ENCODE assay signal across 8 cellular contexts in the genomic region with DNA sequence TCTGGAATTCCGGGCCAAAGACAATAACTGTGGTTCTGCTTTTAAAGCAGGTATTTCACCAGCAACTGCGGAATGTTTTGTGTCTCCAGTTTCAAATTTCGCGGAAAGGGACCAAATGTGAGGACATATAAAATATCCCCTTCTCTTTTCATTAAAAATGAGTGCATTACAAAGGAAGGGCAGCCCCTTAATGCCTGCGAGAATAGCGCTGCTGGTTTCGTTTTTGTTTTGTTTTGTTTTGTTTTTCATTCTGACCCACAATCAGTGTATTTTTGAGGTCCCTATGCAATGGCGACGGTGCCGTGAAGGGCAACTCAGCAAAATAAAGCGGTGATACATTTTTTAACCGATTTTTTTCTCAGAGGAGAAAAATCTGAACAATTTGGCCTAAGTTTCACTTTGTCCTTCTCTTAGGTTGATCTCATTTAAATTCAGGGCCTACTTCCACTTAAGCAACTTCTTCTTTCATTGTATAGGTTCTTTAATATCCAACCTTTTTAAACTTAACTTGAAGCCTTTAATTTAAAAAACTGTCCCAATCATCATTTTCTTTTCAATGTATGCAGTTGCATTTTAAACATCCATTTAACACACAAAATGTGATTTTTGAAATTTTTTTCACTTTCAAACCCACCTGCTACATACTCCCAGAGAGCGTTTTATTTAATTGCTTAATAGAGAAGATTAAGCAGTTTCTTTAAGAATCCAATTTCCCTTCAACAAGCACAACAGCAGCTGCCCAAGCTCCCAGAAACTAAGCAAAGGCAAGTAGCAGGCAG. TPM values are rescaled to one million over a fixed set of nuclear protein-coding genes. Genes with fewer than 3 reads are reported as not detected.
DNase-seq lines count a peak whose midpoint lies in the region; ATAC-seq and TF ChIP-seq lines count a peak whose summit lies in the region.

No MANE protein-coding gene starts in this region.

- DNase-seq in A673 (ENCODE audit: low spot score), result no peak
- no peak for DNase-seq in RWPE2 (ENCODE audit: low spot score)
- DNase-seq in neuronal stem cell (ENCODE audit: low spot score), result no peak
- no peak for DNase-seq in NCI-H345 treated with DMSO at 0.1 percent for 48 hours (lab: John Stamatoyannopoulos, UW; ENCODE audit: unreplicated experiment)
- no peak for DNase-seq in GM03348 (ENCODE audit: low spot score)

- ATAC-seq in GM18511 (IDR thresholded peaks at IDR 0.05; ENCODE audit: unreplicated experiment) (peak; percentile 34), HG02943 (IDR thresholded peaks at IDR 0.05; ENCODE audit: low read depth, unreplicated experiment) (peak; percentile 23), RWPE2 (ENCODE audit: low read depth) (no peak)

- TF ChIP-seq CTCF in A673 (conservative IDR thresholded peaks at IDR 0.05; ENCODE audit: low read depth, low read length), result no peak
- no peak for TF ChIP-seq CTCF in RWPE2 (IDR thresholded peaks at IDR 0.05; ENCODE audit: poor library complexity, severe bottlenecking)

- H3K9ac ChIP-seq in endocrine pancreas (ENCODE audit: control insufficient read depth, insufficient read depth, low read length) (peak overlapping the region; percentile 62), neuronal stem cell (ENCODE audit: low read depth, low read length, poor library complexity) (no peak overlapping the region)

- H3K14ac ChIP-seq in neuronal stem cell (ENCODE audit: low read length), result no peak overlapping the region

- no peaks in the 10 kb centered on the region for H3K79me1 ChIP-seq in neuronal stem cell (ENCODE audit: low read depth, low read length)

- no peak overlapping the region for H3K23ac ChIP-seq in neuronal stem cell (ENCODE audit: low read depth, low read length, poor library complexity)

- H3K27me3 ChIP-seq in A673 (replicated peaks; ENCODE audit: insufficient read depth, low read depth, low read length, poor library complexity), result peaks cover 6% of the 10 kb centered on the region
- H3K27me3 ChIP-seq in RWPE2 (ENCODE audit: insufficient read depth, poor library complexity, severe bottlenecking), result no peaks in the 10 kb centered on the region
- no peaks in the 10 kb centered on the region for H3K27me3 ChIP-seq in endocrine pancreas (ENCODE audit: control insufficient read depth, insufficient read depth, low read length)
- peaks cover 0 to 57% (median 0%) of the 10 kb centered on the region in 3 experiments for H3K27me3 ChIP-seq in neuronal stem cell (ENCODE audit: control insufficient read depth in 3 of 3, insufficient read depth in 3 of 3, low read depth in 1 of 3, low read length in 3 of 3)

- no peak overlapping the region for H2AK5ac ChIP-seq in neuronal stem cell (ENCODE audit: low read depth, low read length)

- no peak overlapping the region for H4K8ac ChIP-seq in neuronal stem cell (ENCODE audit: low read depth, low read length)

- intact Hi-C loops in A673 (cut with micrococcal nuclease; ENCODE audit: unreplicated experiment), result loop anchor here (10.0 kb wide), 1 partner anchor 253 kb away; no protein-coding TSS in a partner anchor

- peak overlapping the region; percentile 66 for H3K4me3 ChIP-seq in A673 (ENCODE audit: low read depth, low read length, poor library complexity, severe bottlenecking)
- H3K4me3 ChIP-seq in RWPE2 (ENCODE audit: severe bottlenecking), result peak overlapping the region; percentile 88
- peak overlapping the region; percentile 98 for H3K4me3 ChIP-seq in endocrine pancreas (ENCODE audit: control insufficient read depth, insufficient read depth, low read length)
- peak overlapping the region; percentile 71 to 98 for H3K4me3 ChIP-seq in neuronal stem cell (ENCODE audit: low read length in 2 of 2)

- CTCF ChIA-PET in A673 (lab: Charles Lee), result no interaction called here

- H4K91ac ChIP-seq in neuronal stem cell (ENCODE audit: low read depth, low read length, poor library complexity), result no peak overlapping the region

- no peaks in the 10 kb centered on the region for H3K9me3 ChIP-seq in A673 (ENCODE audit: low read depth, low read length, poor library complexity, severe bottlenecking)
- no peaks in the 10 kb centered on the region for H3K9me3 ChIP-seq in RWPE2 (ENCODE audit: severe bottlenecking)
- no peaks in the 10 kb centered on the region for H3K9me3 ChIP-seq in endocrine pancreas (ENCODE audit: control insufficient read depth, low read length)
- H3K9me3 ChIP-seq in neuronal stem cell (replicated peaks in 1 of 2; ENCODE audit: control insufficient read depth in 2 of 2, insufficient read depth in 1 of 2, low read depth in 1 of 2, low read length in 2 of 2), result no peaks in the 10 kb centered on the region

- peaks cover 11% of the 10 kb centered on the region for H3K4me1 ChIP-seq in A673 (ENCODE audit: insufficient read depth, low read length, poor library complexity, severe bottlenecking)
- peaks cover 14% of the 10 kb centered on the region for H3K4me1 ChIP-seq in RWPE2 (ENCODE audit: insufficient read depth, poor library complexity, severe bottlenecking)
- H3K4me1 ChIP-seq in endocrine pancreas (ENCODE audit: control insufficient read depth, insufficient read depth, low read length), result peaks cover 9% of the 10 kb centered on the region
- H3K4me1 ChIP-seq in neuronal stem cell (ENCODE audit: control insufficient read depth in 2 of 2, insufficient read depth in 1 of 2, low read depth in 1 of 2, low read length in 2 of 2), result peaks cover 5 to 9% of the 10 kb centered on the region in 2 donors

- no peak overlapping the region for H3K18ac ChIP-seq in neuronal stem cell (ENCODE audit: low read length)

- POLR2A ChIA-PET in A673 (lab: Charles Lee; ENCODE audit: low non-redundant PET), result no interaction called here

- no peak overlapping the region for H3K4ac ChIP-seq in neuronal stem cell (ENCODE audit: low read length)

- H3K4me2 ChIP-seq in neuronal stem cell (ENCODE audit: insufficient read depth, low read length, poor library complexity, severe bottlenecking), result peak overlapping the region; percentile 84

- H2BK12ac ChIP-seq in neuronal stem cell (ENCODE audit: low read length), result no peak overlapping the region

- H2BK120ac ChIP-seq in neuronal stem cell (ENCODE audit: low read depth, low read length), result no peak overlapping the region

- no TSS peak for BruUV-seq in A673 (replicated peaks; lab: Mats Ljungman, UMichigan)

- H3K36me3 ChIP-seq in A673 (ENCODE audit: insufficient read depth, low read length, poor library complexity, severe bottlenecking) (no peaks in the 10 kb centered on the region), RWPE2 (ENCODE audit: low read depth) (no peaks in the 10 kb centered on the region), endocrine pancreas (ENCODE audit: control insufficient read depth, insufficient read depth, low read length) (no peaks in the 10 kb centered on the region), neuronal stem cell (replicated peaks in 1 of 2; ENCODE audit: control insufficient read depth in 2 of 2, insufficient read depth in 2 of 2, low read length in 2 of 2) (no peaks in the 10 kb centered on the region)

- no CpG with 5 or more reads among the region's 13 CpGs for WGBS in neuronal stem cell (ENCODE audit: extremely low coverage in 2 of 2, insufficient read length in 2 of 2, insufficient replicate concordance in 1 of 2), 2 donors

- H2AFZ ChIP-seq in neuronal stem cell (ENCODE audit: low read length), result peak overlapping the region; percentile 93

- no peak overlapping the region for H2BK15ac ChIP-seq in neuronal stem cell (ENCODE audit: low read length)

- no peak overlapping the region for H3K27ac ChIP-seq in A673 (ENCODE audit: low read depth, low read length, poor library complexity, severe bottlenecking)
- peak overlapping the region; percentile 88 for H3K27ac ChIP-seq in RWPE2 (ENCODE audit: poor library complexity, severe bottlenecking)
- no peak overlapping the region for H3K27ac ChIP-seq in neuronal stem cell (replicated peaks; ENCODE audit: low read length)

- H2BK5ac ChIP-seq in neuronal stem cell (ENCODE audit: low read length), result no peak overlapping the region

RNA-seq across cellular contexts. Expression of a gene that starts 2.9 kb away (rescaled TPM):
- 3.1 and 3.2 TPM in 2 replicates for total RNA-seq in A673 (2021)
- polyA plus RNA-seq in neuronal stem cell (2013, experiment 1 of 2), result 1.1 TPM
- polyA plus RNA-seq in neuronal stem cell (2013, experiment 2 of 2), result 1.1 TPM
